8 cellular contexts compared by ENCODE assay signal in genomic region chr1:923131-923990, GRCh38.
DNase-seq lines count a peak whose midpoint lies in the region; ATAC-seq lines count a peak whose summit lies in the region.

SAMD11 (plus strand) TSS chr1:923923; CDS start chr1:924432, 509 bp downstream.

- ATAC-seq in GM18858 (IDR thresholded peaks at IDR 0.05; ENCODE audit: unreplicated experiment) (no peak), HG03354 (IDR thresholded peaks at IDR 0.05; ENCODE audit: poor library complexity, severe bottlenecking, unreplicated experiment) (no peak)

- DNase-seq in EH (ENCODE audit: low read depth) (peak; percentile 82), NCI-H128 (lab: John Stamatoyannopoulos, UW; ENCODE audit: unreplicated experiment) (peak; percentile 57), dedifferentiated amniotic fluid mesenchymal stem cell (ENCODE audit: extremely low spot score) (peak; percentile 60), left kidney (ENCODE audit: low read depth, low spot score) (peak; percentile 96)
- peak; percentile 46 for DNase-seq in activated CD4-positive, alpha-beta T cell treated with anti-CD3 and anti-CD28 coated beads for 1 hour
- DNase-seq in stimulated activated CD4-positive, alpha-beta T cell treated with anti-CD3 and anti-CD28 coated beads, Interleukin-1b, Interleukin-23, amount 100 ng/mL, for 48 hours: peak; percentile 33

Comparison
In these comparisons a context has a peak if more than half of its experiments do, and no peak if none do; other contexts are left out.
1. DNase-seq: peak in every context shown above with its lines; median percentile 96 in left kidney; 82 in EH; 60 in dedifferentiated amniotic fluid mesenchymal stem cell; 57 in NCI-H128; 46 in activated CD4-positive, alpha-beta T cell treated with anti-CD3 and anti-CD28 coated beads for 1 hour; 33 in stimulated activated CD4-positive, alpha-beta T cell treated with anti-CD3 and anti-CD28 coated beads, Interleukin-1b, Interleukin-23, amount 100 ng/mL, for 48 hours.